15 cellular contexts compared by ENCODE assay signal in the genomic region with DNA sequence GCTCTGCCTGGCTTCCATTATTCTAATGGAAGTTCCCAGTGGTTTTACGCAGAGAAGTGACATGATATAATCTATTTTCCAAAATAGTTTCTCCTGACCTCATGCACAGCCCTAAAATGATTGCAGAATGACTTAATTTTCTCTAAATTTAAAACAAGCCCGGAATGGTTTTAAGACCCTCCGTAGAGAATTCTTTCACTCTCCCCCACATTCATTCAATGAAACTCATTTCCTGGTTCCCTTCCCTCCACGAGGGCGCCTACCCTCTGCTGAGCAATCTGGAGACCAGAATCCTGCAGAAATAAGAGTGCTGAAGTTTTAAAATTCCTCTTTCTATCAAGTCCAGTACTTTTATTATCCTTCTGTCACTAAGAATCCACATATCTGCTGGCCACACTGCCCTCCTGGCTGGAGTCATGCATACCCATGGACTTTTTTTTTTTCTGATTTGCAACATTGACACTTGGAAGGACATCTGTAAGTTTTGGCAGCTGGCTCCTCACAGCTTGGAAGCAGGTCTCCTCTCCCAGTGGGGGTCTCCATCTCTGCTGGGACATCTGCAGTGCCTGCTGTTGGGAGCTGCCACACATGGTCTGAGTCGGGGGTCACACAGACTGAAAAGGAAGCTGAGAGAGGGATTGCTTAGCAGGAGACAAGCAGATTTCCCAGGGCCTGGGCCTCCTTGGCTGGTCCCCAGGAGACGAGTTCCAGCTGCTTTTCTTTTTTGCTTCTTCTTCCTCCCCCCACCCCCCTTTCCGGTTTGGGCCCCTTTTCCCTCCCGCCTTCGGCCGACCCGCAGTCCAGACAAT.
DNase-seq lines count a peak whose midpoint lies in the region; ATAC-seq and TF ChIP-seq lines count a peak whose summit lies in the region.
"Had no signal": no experiment of that assay in that cellular context is flagged by ENCODE, and none has a peak within 500 bp of the region (broad histone marks: within the 10 kb centered on the region; RNA-seq: fewer than 3 reads in every experiment).

No MANE protein-coding gene starts in this region.

- 34 to 44% methylated on average over 8 to 12 of the region's 12 CpGs for WGBS in gastroesophageal sphincter (ENCODE audit: low coverage in 1 of 2), 2 donors

- H3K9me3 ChIP-seq in SK-N-MC (ENCODE audit: low read depth, low read length) = no peaks in the 10 kb centered on the region; the same call in 1 of the 2 replicates
- H3K9me3 ChIP-seq in gastroesophageal sphincter = peaks cover 0 to 32% (median 0%) of the 10 kb centered on the region in 3 donors
- H3K9me3 ChIP-seq in neuron (ENCODE audit: low read length) = peaks cover 3% of the 10 kb centered on the region
- H3K9me3 ChIP-seq: testis had no signal

- TF ChIP-seq POLR2A in gastroesophageal sphincter (IDR thresholded peaks at IDR 0.05) (no peak), erythroblast (IDR thresholded peaks at IDR 0.05; ENCODE audit: low read length) (no peak)

- H3K4me1 Mint-ChIP-seq in activated naive CD8-positive, alpha-beta T cell treated with anti-CD3 and anti-CD28 coated beads for 36 hours = no peaks in the 10 kb centered on the region

- peak overlapping the region; percentile 41 for H3K9ac ChIP-seq in SK-N-MC (ENCODE audit: insufficient read length)

- H3K27me3 ChIP-seq in gastroesophageal sphincter = no peaks in the 10 kb centered on the region
- no peaks in the 10 kb centered on the region for H3K27me3 ChIP-seq in neuron (ENCODE audit: insufficient read depth, low read length)
- H3K27me3 ChIP-seq: cardiac muscle cell, testis had no signal

- peaks cover 7% of the 10 kb centered on the region for H3K9me3 Mint-ChIP-seq in activated naive CD8-positive, alpha-beta T cell treated with anti-CD3 and anti-CD28 coated beads for 36 hours

- peak overlapping the region; percentile 60; the same call in 1 of the 2 replicates for H3K27ac ChIP-seq in SK-N-MC
- peak overlapping the region in 2 of 4 donors; percentile 2 to 49 for H3K27ac ChIP-seq in gastroesophageal sphincter
- H3K27ac ChIP-seq in caudate nucleus (ENCODE audit: low read depth, low read length) = no peak overlapping the region
- H3K27ac ChIP-seq: cardiac muscle cell, HL-60, RWPE1, testis had no signal

- H3K4me3 Mint-ChIP-seq in activated naive CD8-positive, alpha-beta T cell treated with anti-CD3 and anti-CD28 coated beads for 36 hours = no peak overlapping the region

- no peak overlapping the region for H3K27ac Mint-ChIP-seq in activated naive CD8-positive, alpha-beta T cell treated with anti-CD3 and anti-CD28 coated beads for 36 hours

- TF ChIP-seq CTCF in AG09309 (IDR thresholded peaks at IDR 0.05; ENCODE audit: control insufficient read depth, insufficient read depth, low read depth, low read length, missing control alignments) (no peak), gastroesophageal sphincter (IDR thresholded peaks at IDR 0.05) (no peak)

- H3K4me1 ChIP-seq in gastroesophageal sphincter (peaks cover 0 to 13% (median 0%) of the 10 kb centered on the region in 3 donors), neuron (ENCODE audit: insufficient read depth, low read length) (peaks cover 13% of the 10 kb centered on the region)
- H3K4me1 ChIP-seq: testis had no signal

- H3K36me3 Mint-ChIP-seq in activated naive CD8-positive, alpha-beta T cell treated with anti-CD3 and anti-CD28 coated beads for 36 hours = peaks cover 2% of the 10 kb centered on the region

- H3K36me3 ChIP-seq in SK-N-MC (ENCODE audit: insufficient read depth, low read length) = no peaks in the 10 kb centered on the region
- no peaks in the 10 kb centered on the region for H3K36me3 ChIP-seq in gastroesophageal sphincter
- H3K36me3 ChIP-seq in neuron (ENCODE audit: insufficient read depth, low read length) = no peaks in the 10 kb centered on the region
- H3K36me3 ChIP-seq: cardiac muscle cell had no signal

- H3K27me3 Mint-ChIP-seq in activated naive CD8-positive, alpha-beta T cell treated with anti-CD3 and anti-CD28 coated beads for 36 hours = no peaks in the 10 kb centered on the region

- no peak for TF ChIP-seq EP300 in gastroesophageal sphincter (IDR thresholded peaks at IDR 0.05)

- DNase-seq in AG09309 (ENCODE audit: low read depth) (peak; percentile 2), SK-N-MC (ENCODE audit: low read depth, low spot score) (no peak), caudate nucleus (lab: John Stamatoyannopoulos, UW) (no peak), erythroblast (lab: John Stamatoyannopoulos, UW) (no peak)
- DNase-seq in stimulated activated CD4-positive, alpha-beta T cell treated with anti-CD3 and anti-CD28 coated beads, Interleukin-12 subunit alpha, Interleukin-12 subunit beta, amount 100 ng/mL, for 4 hours = no peak
- DNase-seq in activated naive CD8-positive, alpha-beta T cell treated with anti-CD3 and anti-CD28 coated beads for 36 hours = no peak
- DNase-seq: ACHN, DND-41, posterior cingulate gyrus, testis had no signal

- ATAC-seq in gastroesophageal sphincter = peak; percentile 19

- H3K4me3 ChIP-seq in AG09309 (ENCODE audit: control insufficient read depth, low read depth, low read length) (no peak overlapping the region), SK-N-MC (peak overlapping the region; percentile 62), gastroesophageal sphincter (no peak overlapping the region), neuron (ENCODE audit: low read length) (peak overlapping the region; percentile 35)
- H3K4me3 ChIP-seq: cardiac muscle cell, testis had no signal

- peak overlapping the region; percentile 79 for H2AFZ ChIP-seq in neuron (ENCODE audit: low read depth, low read length)

Comparison
In these comparisons a context has a peak if more than half of its experiments do, and no peak if none do; other contexts are left out.
1. H3K4me3 ChIP-seq: peak in SK-N-MC (single experiment) and neuron (single experiment); none in AG09309 (single experiment) and gastroesophageal sphincter (0 of 2).